In genomic region chr11:69689484-69690319, GRCh38 we compare ENCODE assay signal across 1 cellular context.
TF ChIP-seq lines count a peak whose summit lies in the region.

No MANE protein-coding gene starts in this region.

TF ChIP-seq in HepG2, 621 proteins besides CTCF, POLR2A, EP300 and RAD21 (continues in another document):
- peak; percentile 85 for TF ChIP-seq ONECUT2 (CRISPR knock-in tag; IDR thresholded peaks at IDR 0.05)
- TF ChIP-seq SOX6 (IDR thresholded peaks at IDR 0.05), result no peak
- TF ChIP-seq SOX6 (CRISPR knock-in tag; IDR thresholded peaks at IDR 0.05), result peak; percentile 28; the same call in 1 of the 2 replicates
- TF ChIP-seq ZNF609 (CRISPR knock-in tag; IDR thresholded peaks at IDR 0.05; ENCODE audit: borderline replicate concordance), result no peak
- peak; percentile 30; the same call in 1 of the 2 replicates for TF ChIP-seq PAXIP1 (CRISPR knock-in tag; conservative IDR thresholded peaks at IDR 0.05)
- TF ChIP-seq NFIC (IDR thresholded peaks at IDR 0.05; ENCODE audit: low read length), result peak; percentile 35; the same call in 1 of the 2 replicates
- TF ChIP-seq KAT2B (IDR thresholded peaks at IDR 0.05; ENCODE audit: borderline replicate concordance, low read depth, low read length), result peak; percentile 19; the same call in 1 of the 2 replicates
- no peak for TF ChIP-seq ZBTB34 (CRISPR knock-in tag; IDR thresholded peaks at IDR 0.05)
- no peak for TF ChIP-seq TRIM24 (CRISPR knock-in tag; IDR thresholded peaks at IDR 0.05)
- peak; percentile 47; the same call in 1 of the 2 replicates for TF ChIP-seq FOSL2 (CRISPR knock-in tag; IDR thresholded peaks at IDR 0.05)
- TF ChIP-seq ATF7 (IDR thresholded peaks at IDR 0.05), result peak; percentile 82
- peak; percentile 36; the same call in 1 of the 2 replicates for TF ChIP-seq ATF7 (CRISPR knock-in tag; IDR thresholded peaks at IDR 0.05)
- no peak for TF ChIP-seq ZNF362 (CRISPR knock-in tag; IDR thresholded peaks at IDR 0.05; ENCODE audit: borderline replicate concordance)
- peak; percentile 87 for TF ChIP-seq JUN (CRISPR knock-in tag; IDR thresholded peaks at IDR 0.05)
- TF ChIP-seq ZNF10 (CRISPR knock-in tag; IDR thresholded peaks at IDR 0.05; ENCODE audit: borderline replicate concordance, low read depth), result no peak
- no peak for TF ChIP-seq KDM1A (CRISPR knock-in tag; IDR thresholded peaks at IDR 0.05)
- peak; percentile 39; the same call in 1 of the 2 replicates for TF ChIP-seq MAX (IDR thresholded peaks at IDR 0.05)
- TF ChIP-seq ZNF256 (CRISPR knock-in tag; conservative IDR thresholded peaks at IDR 0.05), result no peak
- TF ChIP-seq ZNF660 (CRISPR knock-in tag; IDR thresholded peaks at IDR 0.05; ENCODE audit: borderline replicate concordance, low read depth), result no peak
- no peak for TF ChIP-seq CHCHD3 (CRISPR knock-in tag; IDR thresholded peaks at IDR 0.05)
- peak; percentile 90 for TF ChIP-seq ATF2 (CRISPR knock-in tag; IDR thresholded peaks at IDR 0.05)
- 0 out of 2 replicates have a peak, but pooled peaks have one; percentile 11 for TF ChIP-seq FOXK1 (CRISPR knock-in tag; IDR thresholded peaks at IDR 0.05; ENCODE audit: borderline replicate concordance, low read depth)
- no peak for TF ChIP-seq NFKBIZ (CRISPR knock-in tag; IDR thresholded peaks at IDR 0.05)
- no peak for TF ChIP-seq MXI1 (IDR thresholded peaks at IDR 0.05; ENCODE audit: borderline replicate concordance, low read depth, low read length)
- peak; percentile 71 for TF ChIP-seq GATAD2A (CRISPR knock-in tag; IDR thresholded peaks at IDR 0.05)
- TF ChIP-seq MAFF (IDR thresholded peaks at IDR 0.05; ENCODE audit: low read depth, low read length), result 0 out of 2 replicates have a peak, but pooled peaks have one; percentile 28
- no peak for TF ChIP-seq ZNF598 (CRISPR knock-in tag; IDR thresholded peaks at IDR 0.05; ENCODE audit: borderline replicate concordance)
- TF ChIP-seq SALL1 (CRISPR knock-in tag; IDR thresholded peaks at IDR 0.05), result peak; percentile 18; the same call in 1 of the 2 replicates
- no peak for TF ChIP-seq HDAC2 (CRISPR knock-in tag; IDR thresholded peaks at IDR 0.05)
- no peak for TF ChIP-seq SOX13 (IDR thresholded peaks at IDR 0.05)
- TF ChIP-seq SOX13 (CRISPR knock-in tag; conservative IDR thresholded peaks at IDR 0.05 in 1 of 2, IDR thresholded peaks at IDR 0.05 in 1 of 2), result 0 out of 4 replicates have a peak, but pooled peaks of 1 of the 2 experiments have one; percentile 18
- TF ChIP-seq ZHX1 (CRISPR knock-in tag; IDR thresholded peaks at IDR 0.05; ENCODE audit: low read depth), result no peak
- TF ChIP-seq TFDP1 (CRISPR knock-in tag; IDR thresholded peaks at IDR 0.05; ENCODE audit: borderline replicate concordance), result 0 out of 2 replicates have a peak, but pooled peaks have one; percentile 25
- peak; percentile 35; the same call in 1 of the 2 replicates for TF ChIP-seq ARID5B (CRISPR knock-in tag; IDR thresholded peaks at IDR 0.05)
- TF ChIP-seq EEA1 (CRISPR knock-in tag; IDR thresholded peaks at IDR 0.05; ENCODE audit: borderline replicate concordance), result no peak
- peak; percentile 98 for TF ChIP-seq ZNF333 (CRISPR knock-in tag; IDR thresholded peaks at IDR 0.05; ENCODE audit: borderline replicate concordance)
- TF ChIP-seq SOX5 (CRISPR knock-in tag; IDR thresholded peaks at IDR 0.05; ENCODE audit: borderline replicate concordance), result peak; percentile 17; the same call in 1 of the 2 replicates
- no peak for TF ChIP-seq ZFP36 (IDR thresholded peaks at IDR 0.05; ENCODE audit: borderline replicate concordance, low read depth, low read length, partially characterized antibody)
- 0 out of 2 replicates have a peak, but pooled peaks have one; percentile 8 for TF ChIP-seq ATF3 (CRISPR knock-in tag; IDR thresholded peaks at IDR 0.05)
